ENCODE assay signal across 1 cellular context in the genomic region with DNA sequence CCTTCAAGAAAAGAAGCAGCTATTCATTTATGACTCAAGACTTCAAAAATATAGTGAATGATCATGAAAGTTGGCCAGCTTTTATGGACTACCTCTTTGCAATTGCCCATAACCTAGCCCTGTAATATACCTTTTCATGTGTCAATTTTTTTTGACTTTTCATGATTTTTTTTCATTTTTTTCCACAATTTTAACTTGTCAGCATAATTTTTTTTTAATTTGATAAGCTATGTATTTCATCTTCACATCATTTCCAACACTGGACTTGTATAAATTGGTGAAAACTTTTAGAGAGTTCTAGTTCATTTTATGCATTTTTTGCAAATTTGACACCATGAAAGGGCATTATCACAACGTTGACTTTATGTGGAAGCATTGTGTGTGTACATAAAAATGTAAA.
A peak's percentile ranks its signal among the peaks of the same experiment; 100 is the strongest.
TF ChIP-seq lines count a peak whose summit lies in the region.

No MANE protein-coding gene starts in this region.

TF ChIP-seq in HepG2, 621 proteins besides CTCF, POLR2A, EP300 and RAD21 (continued from another document):
- peak; percentile 76 for TF ChIP-seq MAFF (IDR thresholded peaks at IDR 0.05; ENCODE audit: low read depth, low read length)
